ENCODE assay signal across 24 cellular contexts in genomic region chr10:5620223-5620721, GRCh38. TPM values are rescaled to one million over a fixed set of nuclear protein-coding genes. Genes with fewer than 3 reads are reported as not detected.
A peak's percentile ranks its signal among the peaks of the same experiment; 100 is the strongest.
DNase-seq lines count a peak whose midpoint lies in the region; ATAC-seq, FAIRE-seq and TF ChIP-seq lines count a peak whose summit lies in the region.
"Had no signal": no experiment of that assay in that cellular context is flagged by ENCODE, and none has a peak within 500 bp of the region (broad histone marks: within the 10 kb centered on the region; RNA-seq: fewer than 3 reads in every experiment).

No MANE protein-coding gene starts in this region.

- no peak for TF ChIP-seq POLR2A in H54 (IDR thresholded peaks at IDR 0.05; ENCODE audit: low read depth, low read length)
- TF ChIP-seq POLR2A in lower leg skin (IDR thresholded peaks at IDR 0.05): no peak

- 87 to 88% methylated on average over 10 to 11 of the region's 11 CpGs for WGBS in lower leg skin, 2 donors

- H3K9me3 Mint-ChIP-seq in natural killer cell treated with Interleukin-12 subunit alpha and Interleukin-12 subunit beta and Interleukin-15 and Interleukin-18, amount 100 ng/mL, for 72 hours: no peaks in the 10 kb centered on the region
- no peaks in the 10 kb centered on the region for H3K9me3 Mint-ChIP-seq in natural killer cell
- H3K9me3 Mint-ChIP-seq: activated CD8-positive, alpha-beta T cell treated with anti-CD3 and anti-CD28 coated beads for 36 hours had no signal

- no peaks in the 10 kb centered on the region for H3K27me3 Mint-ChIP-seq in natural killer cell treated with Interleukin-12 subunit alpha and Interleukin-12 subunit beta and Interleukin-15 and Interleukin-18, amount 100 ng/mL, for 72 hours
- peaks cover 0 to 3% of the 10 kb centered on the region in 2 donors for H3K27me3 Mint-ChIP-seq in natural killer cell (ENCODE audit: low read depth in 2 of 2)
- H3K27me3 Mint-ChIP-seq: activated CD8-positive, alpha-beta T cell treated with anti-CD3 and anti-CD28 coated beads for 36 hours had no signal

- intact Hi-C loops in natural killer cell (cut with micrococcal nuclease): no loop called here
- intact Hi-C loops in lower leg skin (cut with DNase I; ENCODE audit: low total_unique reads): no loop called here

- no peak overlapping the region for H3K4me3 Mint-ChIP-seq in natural killer cell treated with Interleukin-12 subunit alpha and Interleukin-12 subunit beta and Interleukin-15 and Interleukin-18, amount 100 ng/mL, for 72 hours
- H3K4me3 Mint-ChIP-seq in natural killer cell: no peak overlapping the region
- H3K4me3 Mint-ChIP-seq: activated CD8-positive, alpha-beta T cell treated with anti-CD3 and anti-CD28 coated beads for 36 hours had no signal

- no peaks in the 10 kb centered on the region for H3K9me3 ChIP-seq in skeletal muscle tissue (ENCODE audit: control insufficient read depth in 3 of 3, low read length in 3 of 3)
- H3K9me3 ChIP-seq: A549, BE2C, sigmoid colon had no signal

- H3K4me1 ChIP-seq in skeletal muscle tissue (ENCODE audit: control insufficient read depth in 3 of 3, insufficient read depth in 3 of 3, low read length in 3 of 3): peaks cover 39 to 49% (median 44%) of the 10 kb centered on the region in 3 donors
- H3K4me1 ChIP-seq: BE2C had no signal

- TF ChIP-seq CTCF in natural killer cell (IDR thresholded peaks at IDR 0.05): no peak
- TF ChIP-seq CTCF in lower leg skin (IDR thresholded peaks at IDR 0.05): no peak

- peak overlapping the region; percentile 30 for H3K27ac ChIP-seq in layer of hippocampus (ENCODE audit: low read depth, low read length)
- peak overlapping the region; percentile 56 for H3K27ac ChIP-seq in skeletal muscle tissue (ENCODE audit: low read depth, low read length)
- H3K27ac ChIP-seq: cardiac muscle cell had no signal

- no peak overlapping the region for H3K27ac Mint-ChIP-seq in natural killer cell treated with Interleukin-12 subunit alpha and Interleukin-12 subunit beta and Interleukin-15 and Interleukin-18, amount 100 ng/mL, for 72 hours
- no peak overlapping the region for H3K27ac Mint-ChIP-seq in natural killer cell
- H3K27ac Mint-ChIP-seq: activated CD8-positive, alpha-beta T cell treated with anti-CD3 and anti-CD28 coated beads for 36 hours had no signal

- no peak overlapping the region for H3K9ac ChIP-seq in skeletal muscle tissue (ENCODE audit: low read depth in 1 of 3, low read length in 3 of 3)

- FAIRE-seq in H54 (lab: Jason Lieb, UNC): no peak
- FAIRE-seq: A549, GM12892 had no signal

- ATAC-seq in natural killer cell treated with Interleukin-12 subunit alpha and Interleukin-12 subunit beta and Interleukin-15 and Interleukin-18, amount 100 ng/mL, for 72 hours: no peak
- ATAC-seq in natural killer cell: no peak
- no peak for ATAC-seq in GM18511 (IDR thresholded peaks at IDR 0.05; ENCODE audit: unreplicated experiment)
- no peak for ATAC-seq in stimulated activated naive CD8-positive, alpha-beta T cell treated with anti-CD3 and anti-CD28 coated beads, Interleukin-15, Interleukin-2, amounts not matched to agents 100 U/mL and 50 U/mL, for 24 hours
- ATAC-seq: A549; activated CD4-positive, CD25-positive, alpha-beta regulatory T cell treated with anti-CD3 and anti-CD28 coated beads, Interleukin-2, amount 50 U/mL, for 24 hours; activated CD8-positive, alpha-beta T cell treated with anti-CD3 and anti-CD28 coated beads for 36 hours had no signal

- H3K27me3 ChIP-seq in layer of hippocampus (ENCODE audit: control insufficient read depth, insufficient read depth, low read length): peaks cover 2% of the 10 kb centered on the region
- no peaks in the 10 kb centered on the region for H3K27me3 ChIP-seq in skeletal muscle tissue (ENCODE audit: control insufficient read depth in 3 of 3, insufficient read depth in 3 of 3, low read length in 3 of 3)
- H3K27me3 ChIP-seq: BE2C, cardiac muscle cell, sigmoid colon had no signal

- no peaks in the 10 kb centered on the region for H3K36me3 Mint-ChIP-seq in natural killer cell treated with Interleukin-12 subunit alpha and Interleukin-12 subunit beta and Interleukin-15 and Interleukin-18, amount 100 ng/mL, for 72 hours
- no peaks in the 10 kb centered on the region for H3K36me3 Mint-ChIP-seq in natural killer cell

- H3K36me3 ChIP-seq in skeletal muscle tissue (ENCODE audit: control insufficient read depth in 3 of 3, insufficient read depth in 3 of 3, low read length in 3 of 3): no peaks in the 10 kb centered on the region
- H3K36me3 ChIP-seq: BE2C, cardiac muscle cell, sigmoid colon had no signal

- H3K4me3 ChIP-seq in skeletal muscle tissue (ENCODE audit: low read length in 3 of 3) (no peak overlapping the region), lower leg skin (ENCODE audit: low read depth, poor library complexity, severe bottlenecking) (no peak overlapping the region)
- H3K4me3 ChIP-seq: A549, cardiac muscle cell, sigmoid colon had no signal

- peak; percentile 56 for DNase-seq in natural killer cell treated with Interleukin-12 subunit alpha and Interleukin-12 subunit beta and Interleukin-15 and Interleukin-18, amount 100 ng/mL, for 72 hours (ENCODE audit: low spot score)
- no peak for DNase-seq in natural killer cell
- DNase-seq in H54 (ENCODE audit: insufficient read length, low spot score): no peak
- no peak for DNase-seq in lower leg skin (ENCODE audit: low spot score in 2 of 2)
- DNase-seq in stimulated activated naive CD8-positive, alpha-beta T cell treated with anti-CD3 and anti-CD28 coated beads, Interleukin-15, Interleukin-2, amounts not matched to agents 100 U/mL and 50 U/mL, for 24 hours: no peak
- DNase-seq: activated CD8-positive, alpha-beta T cell treated with anti-CD3 and anti-CD28 coated beads for 36 hours; activated T-cell treated with anti-CD3 and anti-CD28 coated beads for 4 hours; BE2C; Calu3; dermis blood vessel endothelial cell; foreskin fibroblast; GOT3; hypothalamus; NCI-H2081 treated with DMSO at 0.1 percent for 48 hours; NCI-H446 treated with DMSO at 0.1 percent for 48 hours; SHP77; sigmoid colon had no signal

- peaks cover 0 to 2% of the 10 kb centered on the region in 2 donors for H3K4me1 Mint-ChIP-seq in natural killer cell treated with Interleukin-12 subunit alpha and Interleukin-12 subunit beta and Interleukin-15 and Interleukin-18, amount 100 ng/mL, for 72 hours (ENCODE audit: low read depth in 2 of 2)
- no peaks in the 10 kb centered on the region for H3K4me1 Mint-ChIP-seq in natural killer cell

RNA-seq across cellular contexts. Expression of gene ASB13, which starts 46.1 kb away (rescaled TPM):
- 1 to 10 TPM; 1.9 to 2.3 TPM for total RNA-seq in natural killer cell treated with Interleukin-12 subunit alpha and Interleukin-12 subunit beta and Interleukin-15 and Interleukin-18, amount 100 ng/mL, for 72 hours
- 1 to 10 TPM in 2 of 3 donors, under 1 TPM in 1; 0.99 to 2.4 (median 1.4) TPM for total RNA-seq in natural killer cell
- 10.4 TPM for total RNA-seq in skeletal muscle tissue
- 10 to 100 TPM in 3 of 4 donors, 1 to 10 TPM in 1; 9.9 to 28.5 (median 18.4) TPM for total RNA-seq in lower leg skin
